Comparison of ENCODE assay signal across 16 cellular contexts in genomic region chr19:7368456-7368855, GRCh38. TPM values are rescaled to one million over a fixed set of nuclear protein-coding genes. Genes with fewer than 3 reads are reported as not detected.
DNase-seq lines count a peak whose midpoint lies in the region; ATAC-seq and TF ChIP-seq lines count a peak whose summit lies in the region.
"Had no signal": no experiment of that assay in that cellular context is flagged by ENCODE, and none has a peak within 500 bp of the region (broad histone marks: within the 10 kb centered on the region; RNA-seq: fewer than 3 reads in every experiment).

No MANE protein-coding gene starts in this region.

- TF ChIP-seq EP300 in gastroesophageal sphincter (IDR thresholded peaks at IDR 0.05), result peak; percentile 55

- H3K9ac ChIP-seq in GM23248 (peak overlapping the region; percentile 34; the same call in 1 of the 2 replicates), rectal smooth muscle tissue (ENCODE audit: low read length) (no peak overlapping the region)

- no peak for DNase-seq in GM23248
- no peak for DNase-seq in RWPE1 (ENCODE audit: low spot score)
- DNase-seq in COLO829 (ENCODE audit: low spot score), result no peak
- DNase-seq in NOMO-1 (lab: John Stamatoyannopoulos, UW; ENCODE audit: unreplicated experiment in 2 of 2), result no peak
- DNase-seq in OCI-M1 (lab: John Stamatoyannopoulos, UW), result no peak
- DNase-seq: cerebellar nuclear complex, NCI-H1417, NCI-H510A treated with DMSO at 0.1 percent for 48 hours, SHP77, WERI-Rb-1 had no signal

- no peak for TF ChIP-seq POLR2A in gastroesophageal sphincter (IDR thresholded peaks at IDR 0.05)

- no peaks in the 10 kb centered on the region for H3K9me2 ChIP-seq in GM23248 (ENCODE audit: insufficient read depth)

- in situ Hi-C loops in GM23248 (cut with MboI), result loop anchor here (25.0 kb wide), 1 partner anchor 444 kb away; no protein-coding TSS in a partner anchor

- WGBS in GM23248 (ENCODE audit: low coverage in 1 of 2, low lambda C conversion rate in 2 of 2, missing lambda C conversion rate in 2 of 2), 2 experiments, result 64 to 67% methylated on average over 4 of the region's 4 CpGs
- 5 to 30% methylated on average over 2 to 4 of the region's 4 CpGs for WGBS in gastroesophageal sphincter (ENCODE audit: low coverage in 1 of 2), 2 donors

- TF ChIP-seq CTCF in RWPE1 (conservative IDR thresholded peaks at IDR 0.05; ENCODE audit: low read depth) (no peak), gastroesophageal sphincter (IDR thresholded peaks at IDR 0.05) (no peak)

- no peak overlapping the region for H3K4me3 ChIP-seq in GM23248
- no peak overlapping the region for H3K4me3 ChIP-seq in gastroesophageal sphincter
- H3K4me3 ChIP-seq in rectal smooth muscle tissue (ENCODE audit: low read length), result no peak overlapping the region
- H3K4me3 ChIP-seq: lower lobe of right lung, psoas muscle had no signal

- H3K9me3 ChIP-seq in GM23248 (ENCODE audit: low read depth) (no peaks in the 10 kb centered on the region), gastroesophageal sphincter (no peaks in the 10 kb centered on the region)
- H3K9me3 ChIP-seq: lower lobe of right lung, psoas muscle had no signal

- peak; percentile 74 for ATAC-seq in gastroesophageal sphincter
- ATAC-seq in GM19455 (IDR thresholded peaks at IDR 0.05; ENCODE audit: unreplicated experiment), result no peak
- ATAC-seq: lower lobe of right lung, psoas muscle had no signal

- no peaks in the 10 kb centered on the region for H3K27me3 ChIP-seq in GM23248 (replicated peaks; ENCODE audit: insufficient read depth)
- H3K27me3 ChIP-seq in gastroesophageal sphincter, result no peaks in the 10 kb centered on the region
- H3K27me3 ChIP-seq in rectal smooth muscle tissue (ENCODE audit: control insufficient read depth, insufficient read depth, low read length), result no peaks in the 10 kb centered on the region

- H3F3A ChIP-seq in GM23248 (ENCODE audit: insufficient read depth), result no peaks in the 10 kb centered on the region

- peak overlapping the region; percentile 30; the same call in 1 of the 2 replicates for H3K27ac ChIP-seq in GM23248
- H3K27ac ChIP-seq in RWPE1, result peak overlapping the region; percentile 51
- peak overlapping the region; percentile 67 to 83 (median 76) for H3K27ac ChIP-seq in gastroesophageal sphincter
- H3K27ac ChIP-seq in rectal smooth muscle tissue (ENCODE audit: low read depth, low read length), result peak overlapping the region; percentile 95
- H3K27ac ChIP-seq: epithelial cell of prostate, lower lobe of right lung, psoas muscle, WERI-Rb-1 had no signal

- peak overlapping the region; percentile 46; the same call in 1 of the 2 replicates for H2AFZ ChIP-seq in GM23248

- H3K79me2 ChIP-seq in GM23248 (ENCODE audit: insufficient read depth), result no peaks in the 10 kb centered on the region

- no peaks in the 10 kb centered on the region for H4K20me1 ChIP-seq in GM23248 (ENCODE audit: insufficient read depth)

- POLR2A ChIA-PET in RWPE1 (lab: Yijun Ruan, JAX; ENCODE audit: low non-redundant PET), result no interaction called here

- CTCF ChIA-PET in RWPE1 (lab: Yijun Ruan, JAX), result interaction anchor here (0.6 to 0.7 kb wide), 2 partner anchors 14 to 235 kb away, joined by 3 to 4 read pairs; no protein-coding TSS in a partner anchor

- H3K4me1 ChIP-seq in GM23248 (ENCODE audit: insufficient read depth) (peaks cover 8% of the 10 kb centered on the region), gastroesophageal sphincter (peaks cover 0 to 17% (median 0%) of the 10 kb centered on the region in 3 donors), rectal smooth muscle tissue (ENCODE audit: control insufficient read depth, insufficient read depth, low read length) (peaks cover 25% of the 10 kb centered on the region)
- H3K4me1 ChIP-seq: lower lobe of right lung, psoas muscle had no signal

- peak overlapping the region; percentile 22 for H3K4me2 ChIP-seq in GM23248 (ENCODE audit: unreplicated experiment)

- H3K36me3 ChIP-seq in GM23248 (ENCODE audit: low read depth) (no peaks in the 10 kb centered on the region), gastroesophageal sphincter (no peaks in the 10 kb centered on the region), rectal smooth muscle tissue (ENCODE audit: control insufficient read depth, insufficient read depth, low read length) (no peaks in the 10 kb centered on the region)
- H3K36me3 ChIP-seq: lower lobe of right lung, WERI-Rb-1 had no signal

RNA-seq across cellular contexts. Expression of gene ARHGEF18, which starts 19.7 kb away (rescaled TPM):
- total RNA-seq in GM23248 (2014; rRNA removed; shearing (Covaris generic)), result 23.3 and 33.8 TPM in 2 replicates
- polyA plus RNA-seq in GM23248 (2016; fragmentation: Nextera tagmentation; extraction: Ambion mirVana), result 9.5 and 10.6 TPM in 2 replicates
- 10 to 100 TPM; 21.3 to 45.2 (median 30.4) TPM for total RNA-seq in gastroesophageal sphincter

Comparison
In these comparisons a context has a peak if more than half of its experiments do, and no peak if none do; other contexts are left out.
1. H3K27ac ChIP-seq: peak in every context shown above with its lines; median percentile 95 in rectal smooth muscle tissue; 76 in gastroesophageal sphincter; 51 in RWPE1; 30 in GM23248.